27 cellular contexts compared by ENCODE assay signal in the genomic region with DNA sequence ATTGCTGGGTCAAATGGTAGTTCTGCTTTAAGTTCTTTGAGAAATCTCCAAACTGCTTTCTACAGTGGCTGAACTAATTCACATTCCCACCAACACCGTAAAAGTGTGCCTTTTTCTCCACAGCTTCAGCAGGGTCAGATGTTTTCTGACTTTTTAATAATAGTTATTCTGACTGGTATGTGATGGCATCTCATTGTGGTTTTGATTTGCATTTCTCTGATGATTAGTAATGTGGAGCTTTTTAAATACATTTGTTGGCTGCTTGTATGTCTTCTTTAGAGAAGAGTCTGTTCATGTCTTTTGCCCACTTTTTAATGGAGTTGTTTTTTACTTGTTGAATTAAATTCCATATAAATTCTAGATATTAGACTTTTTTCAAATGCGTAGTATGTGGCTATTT.
DNase-seq lines count a peak whose midpoint lies in the region; ATAC-seq, FAIRE-seq and TF ChIP-seq lines count a peak whose summit lies in the region.
"Had no signal": no experiment of that assay in that cellular context is flagged by ENCODE, and none has a peak within 500 bp of the region (broad histone marks: within the 10 kb centered on the region; RNA-seq: fewer than 3 reads in every experiment).

No MANE protein-coding gene starts in this region.

- no peak overlapping the region for H3K4me3 Mint-ChIP-seq in T-helper 2 cell treated with Interferon-gamma antibody and Interleukin-4, amounts not matched to agents 5 μg/mL and 100 μg/mL, for 36 hours
- H3K4me3 Mint-ChIP-seq: activated naive CD4-positive, alpha-beta T cell treated with anti-CD3 and anti-CD28 coated beads for 36 hours; activated T-cell treated with anti-CD3 and anti-CD28 coated beads, Interleukin-2, amount 50 U/mL, for 4 hours; CD8-positive, alpha-beta T cell; memory B cell; natural killer cell treated with Interleukin-12 subunit alpha and Interleukin-12 subunit beta and Interleukin-15 and Interleukin-18, amount 100 ng/mL, for 72 hours had no signal

- FAIRE-seq in HepG2 (lab: Jason Lieb, UNC): no peak
- FAIRE-seq: frontal cortex, H54, pancreas, urothelium cell line had no signal

- CTCF ChIA-PET in BJ (lab: Yijun Ruan, JAX) (no interaction called here), PC-3 (lab: Charles Lee) (no interaction called here), HepG2 (lab: Yijun Ruan, JAX; ENCODE audit: low intra/inter-chr PET ratio, low total read pairs) (no interaction called here)

- TF ChIP-seq RAD21 in HepG2 (CRISPR knock-in tag; IDR thresholded peaks at IDR 0.05): no peak

- intact Hi-C loops in PC-3 (cut with micrococcal nuclease): no loop called here
- intact Hi-C loops in HepG2 (cut with micrococcal nuclease; ENCODE audit: unreplicated experiment): no loop called here

- peak; percentile 13; the same call in 1 of the 2 replicates for ATAC-seq in PC-3
- no peak for ATAC-seq in HepG2
- ATAC-seq: activated T-cell treated with anti-CD3 and anti-CD28 coated beads, Interleukin-2, amount 50 U/mL, for 4 hours; CD8-positive, alpha-beta T cell; natural killer cell treated with Interleukin-12 subunit alpha and Interleukin-12 subunit beta and Interleukin-15 and Interleukin-18, amount 100 ng/mL, for 72 hours; pancreas; sciatic nerve had no signal

- no peaks in the 10 kb centered on the region for H3K36me3 Mint-ChIP-seq in T-helper 2 cell treated with Interferon-gamma antibody and Interleukin-4, amounts not matched to agents 5 μg/mL and 100 μg/mL, for 36 hours (ENCODE audit: low read depth)
- H3K36me3 Mint-ChIP-seq: CD8-positive, alpha-beta T cell; memory B cell; natural killer cell treated with Interleukin-12 subunit alpha and Interleukin-12 subunit beta and Interleukin-15 and Interleukin-18, amount 100 ng/mL, for 72 hours had no signal

- no peak overlapping the region for H3K27ac Mint-ChIP-seq in T-helper 2 cell treated with Interferon-gamma antibody and Interleukin-4, amounts not matched to agents 5 μg/mL and 100 μg/mL, for 36 hours
- H3K27ac Mint-ChIP-seq: activated naive CD4-positive, alpha-beta T cell treated with anti-CD3 and anti-CD28 coated beads for 36 hours; CD8-positive, alpha-beta T cell; memory B cell; natural killer cell treated with Interleukin-12 subunit alpha and Interleukin-12 subunit beta and Interleukin-15 and Interleukin-18, amount 100 ng/mL, for 72 hours had no signal

- TF ChIP-seq POLR2A in HepG2 (IDR thresholded peaks at IDR 0.05; ENCODE audit: insufficient read depth in 1 of 2, low read depth in 2 of 2, low read length in 2 of 2): no peak

- no peak overlapping the region for H2AFZ ChIP-seq in PC-3 (ENCODE audit: low read length)
- no peak overlapping the region for H2AFZ ChIP-seq in HepG2 (ENCODE audit: low read length)

- 1% methylated on average over 2 of the region's 2 CpGs for WGBS in HepG2 (ENCODE audit: low lambda C conversion rate)

- H3K4me3 ChIP-seq in BJ (ENCODE audit: low read depth, low read length): no peak overlapping the region
- H3K4me3 ChIP-seq in PC-3 (ENCODE audit: low read length): no peak overlapping the region
- no peak overlapping the region for H3K4me3 ChIP-seq in choroid plexus epithelial cell (ENCODE audit: low read depth, low read length)
- no peak overlapping the region for H3K4me3 ChIP-seq in HepG2 (replicated peaks in 1 of 3; ENCODE audit: insufficient read depth in 1 of 3, low read depth in 2 of 3, low read length in 3 of 3)
- H3K4me3 ChIP-seq: colonic mucosa, pancreas had no signal

- no peaks in the 10 kb centered on the region for H3K9me2 ChIP-seq in PC-3 (replicated peaks; ENCODE audit: low read length)

- H3K4me1 Mint-ChIP-seq in T-helper 2 cell treated with Interferon-gamma antibody and Interleukin-4, amounts not matched to agents 5 μg/mL and 100 μg/mL, for 36 hours (ENCODE audit: low read depth): no peaks in the 10 kb centered on the region
- H3K4me1 Mint-ChIP-seq: memory B cell had no signal

- in situ Hi-C loops in HepG2 (cut with HindIII; ENCODE audit: extremely low pct_ligation_motif_present, low pct_unique_long_range_greater_than_20kb): no loop called here

- BruUV-seq in PC-3 (replicated peaks; lab: Mats Ljungman, UMichigan) (no TSS peak), HepG2 (replicated peaks; lab: Mats Ljungman, UMichigan) (no TSS peak)

- no peak for TF ChIP-seq EP300 in HepG2 (IDR thresholded peaks at IDR 0.05; ENCODE audit: low read depth in 2 of 2, low read length in 2 of 2)
- TF ChIP-seq EP300 in HepG2 (CRISPR knock-in tag; IDR thresholded peaks at IDR 0.05; ENCODE audit: borderline replicate concordance): no peak

- peaks cover 14% of the 10 kb centered on the region for H3K4me1 ChIP-seq in PC-3 (ENCODE audit: insufficient read depth, low read length)
- H3K4me1 ChIP-seq in HepG2 (ENCODE audit: insufficient read depth, low read length): no peaks in the 10 kb centered on the region
- H3K4me1 ChIP-seq: colonic mucosa had no signal

- H3K9me3 ChIP-seq in PC-3 (ENCODE audit: low read length): no peaks in the 10 kb centered on the region
- H3K9me3 ChIP-seq in HepG2 (ENCODE audit: low read length): no peaks in the 10 kb centered on the region
- H3K9me3 ChIP-seq: colonic mucosa, pancreas had no signal

- H3K27ac ChIP-seq in PC-3 (ENCODE audit: low read length): no peak overlapping the region
- no peak overlapping the region for H3K27ac ChIP-seq in HepG2 (ENCODE audit: extremely low read length, insufficient read depth, low read length)
- H3K27ac ChIP-seq: colonic mucosa, KMS-11, pancreas, RWPE1 had no signal

- DNase-seq in BJ (ENCODE audit: low read depth): peak; percentile 44
- peak; percentile 17 for DNase-seq in PC-3
- peak; percentile 70 for DNase-seq in choroid plexus epithelial cell (ENCODE audit: low read depth)
- DNase-seq in kidney tubule cell (ENCODE audit: low spot score): peak; percentile 17
- no peak for DNase-seq in NAMALWA (ENCODE audit: low spot score)
- no peak for DNase-seq in T-helper 2 cell treated with Interferon-gamma antibody and Interleukin-4, amounts not matched to agents 5 μg/mL and 100 μg/mL, for 36 hours (ENCODE audit: low spot score)
- no peak for DNase-seq in HepG2 (ENCODE audit: low spot score)
- no peak for DNase-seq in mucosa of gallbladder (ENCODE audit: low spot score)
- DNase-seq: activated CD8-positive, alpha-beta memory T cell treated with anti-CD3 and anti-CD28 coated beads for 24 hours; activated naive CD4-positive, alpha-beta T cell treated with anti-CD3 and anti-CD28 coated beads for 36 hours; activated T-cell treated with anti-CD3 and anti-CD28 coated beads, Interleukin-2, amount 50 U/mL, for 4 hours; aorta; CD8-positive, alpha-beta T cell; colonic mucosa; DMS153; NCI-H1048; NCI-H510A treated with DMSO at 0.1 percent for 48 hours; pancreas; substantia nigra had no signal

- H3K36me3 ChIP-seq in BJ (ENCODE audit: control insufficient read depth, insufficient read depth, low read length) (no peaks in the 10 kb centered on the region), PC-3 (ENCODE audit: low read depth, low read length) (no peaks in the 10 kb centered on the region), HepG2 (replicated peaks in 1 of 2; ENCODE audit: control insufficient read depth in 1 of 2, insufficient read depth in 2 of 2, low read length in 2 of 2) (no peaks in the 10 kb centered on the region)
- H3K36me3 ChIP-seq: colonic mucosa, pancreas had no signal

- H3K27me3 ChIP-seq in BJ (ENCODE audit: control insufficient read depth, insufficient read depth, low read length) (no peaks in the 10 kb centered on the region), PC-3 (ENCODE audit: low read length) (no peaks in the 10 kb centered on the region), HepG2 (ENCODE audit: control insufficient read depth in 1 of 2, insufficient read depth in 2 of 2, low read length in 2 of 2) (no peaks in the 10 kb centered on the region)
- H3K27me3 ChIP-seq: colonic mucosa, pancreas had no signal

- POLR2A ChIA-PET in BJ (lab: Charles Lee): no interaction called here
- POLR2A ChIA-PET in PC-3 (lab: Charles Lee; ENCODE audit: unreplicated experiment): no interaction called here
- POLR2A ChIA-PET in HepG2 (lab: Yijun Ruan, JAX): no interaction called here

- TF ChIP-seq CTCF in BJ (IDR thresholded peaks at IDR 0.05; ENCODE audit: insufficient read depth, low read depth, low read length): no peak
- TF ChIP-seq CTCF in PC-3 (conservative IDR thresholded peaks at IDR 0.05; ENCODE audit: low read depth, low read length): no peak
- TF ChIP-seq CTCF in choroid plexus epithelial cell (conservative IDR thresholded peaks at IDR 0.05; ENCODE audit: low read depth, low read length): no peak
- TF ChIP-seq CTCF in HepG2 (CRISPR knock-in tag; IDR thresholded peaks at IDR 0.05): no peak

- H4K20me1 ChIP-seq in PC-3 (ENCODE audit: low read length) (no peaks in the 10 kb centered on the region), HepG2 (ENCODE audit: insufficient read depth, low read length) (no peaks in the 10 kb centered on the region)

- H3K9ac ChIP-seq in PC-3 (ENCODE audit: low read length) (no peak overlapping the region), HepG2 (ENCODE audit: insufficient read depth, low read depth, low read length) (no peak overlapping the region)
- H3K9ac ChIP-seq: KMS-11 had no signal

- H3F3A ChIP-seq in PC-3 (ENCODE audit: low read length, unreplicated experiment): no peaks in the 10 kb centered on the region

- H3K4me2 ChIP-seq in PC-3 (ENCODE audit: low read length) (no peak overlapping the region), HepG2 (ENCODE audit: low read depth, low read length) (no peak overlapping the region)
- H3K4me2 ChIP-seq: KMS-11 had no signal

- H3K9me3 Mint-ChIP-seq in T-helper 2 cell treated with Interferon-gamma antibody and Interleukin-4, amounts not matched to agents 5 μg/mL and 100 μg/mL, for 36 hours: peaks cover 4% of the 10 kb centered on the region
- H3K9me3 Mint-ChIP-seq: activated naive CD4-positive, alpha-beta T cell treated with anti-CD3 and anti-CD28 coated beads for 36 hours; memory B cell had no signal

- no peaks in the 10 kb centered on the region for H3K79me2 ChIP-seq in PC-3 (ENCODE audit: low read length)
- H3K79me2 ChIP-seq in HepG2 (ENCODE audit: insufficient read depth, low read length): no peaks in the 10 kb centered on the region

- no peaks in the 10 kb centered on the region for H3K27me3 Mint-ChIP-seq in T-helper 2 cell treated with Interferon-gamma antibody and Interleukin-4, amounts not matched to agents 5 μg/mL and 100 μg/mL, for 36 hours (ENCODE audit: low read depth)
- H3K27me3 Mint-ChIP-seq: memory B cell; natural killer cell treated with Interleukin-12 subunit alpha and Interleukin-12 subunit beta and Interleukin-15 and Interleukin-18, amount 100 ng/mL, for 72 hours had no signal

TF ChIP-seq in HepG2, 621 proteins besides CTCF, POLR2A, EP300 and RAD21 (continues in another document):
- no peak for TF ChIP-seq ZNF235 (CRISPR knock-in tag; IDR thresholded peaks at IDR 0.05; ENCODE audit: borderline replicate concordance)
- TF ChIP-seq RELA (CRISPR knock-in tag; IDR thresholded peaks at IDR 0.05): no peak
- no peak for TF ChIP-seq ZNF605 (CRISPR knock-in tag; IDR thresholded peaks at IDR 0.05)
- no peak for TF ChIP-seq PHB2 (IDR thresholded peaks at IDR 0.05; ENCODE audit: partially characterized antibody)
- TF ChIP-seq ZNF550 (CRISPR knock-in tag; IDR thresholded peaks at IDR 0.05; ENCODE audit: borderline replicate concordance): no peak

Comparison
In these comparisons a context has a peak if more than half of its experiments do, and no peak if none do; other contexts are left out.
1. DNase-seq: peak in BJ (single experiment), PC-3 (single experiment), choroid plexus epithelial cell (single experiment) and kidney tubule cell (single experiment); none in NAMALWA (single experiment), T-helper 2 cell treated with Interferon-gamma antibody and Interleukin-4, amounts not matched to agents 5 μg/mL and 100 μg/mL, for 36 hours (single experiment), HepG2 (single experiment) and mucosa of gallbladder (single experiment).